ENCODE assay signal across 8 cellular contexts in the genomic region with DNA sequence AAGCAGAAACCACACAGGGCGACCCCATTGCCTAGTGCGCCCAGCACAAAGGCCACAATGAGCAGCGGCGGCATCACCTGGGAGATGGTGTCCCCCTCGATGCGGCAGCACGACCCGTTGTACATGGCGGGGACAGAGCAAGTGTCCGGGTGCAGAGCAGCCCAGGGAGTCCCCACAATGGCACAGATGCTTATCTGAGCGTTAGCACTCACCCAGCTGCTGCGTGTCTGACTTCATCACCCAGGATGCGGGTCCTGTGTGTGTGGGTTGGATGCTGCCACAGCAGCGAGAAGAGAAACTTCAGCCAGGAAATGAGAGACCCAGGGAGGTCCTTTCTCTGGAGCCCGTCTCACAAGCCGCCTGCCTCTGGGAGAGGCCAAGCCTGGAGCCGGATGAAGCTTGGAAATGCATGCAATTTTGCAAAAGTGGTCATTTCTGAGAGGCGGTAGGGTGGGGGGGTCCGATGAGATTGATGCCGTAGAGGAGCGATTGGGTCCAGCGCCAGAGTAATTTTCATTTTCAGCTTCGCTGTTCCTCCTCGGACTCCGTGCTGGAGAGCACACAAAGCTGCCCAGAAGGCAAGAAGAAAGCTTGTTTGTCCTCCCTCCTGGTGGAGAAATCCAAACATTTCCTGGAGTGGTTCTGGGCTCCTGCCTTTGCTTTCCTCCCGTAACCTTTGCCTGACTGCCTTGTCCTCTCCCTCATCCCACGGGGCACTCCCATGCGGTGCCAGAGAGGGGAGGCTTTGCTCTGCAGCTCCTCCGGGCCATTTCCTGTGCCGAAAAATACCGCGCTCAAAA. TPM values are rescaled to one million over a fixed set of nuclear protein-coding genes. Genes with fewer than 3 reads are reported as not detected.
DNase-seq lines count a peak whose midpoint lies in the region; ATAC-seq and TF ChIP-seq lines count a peak whose summit lies in the region.

A gene with protein sequence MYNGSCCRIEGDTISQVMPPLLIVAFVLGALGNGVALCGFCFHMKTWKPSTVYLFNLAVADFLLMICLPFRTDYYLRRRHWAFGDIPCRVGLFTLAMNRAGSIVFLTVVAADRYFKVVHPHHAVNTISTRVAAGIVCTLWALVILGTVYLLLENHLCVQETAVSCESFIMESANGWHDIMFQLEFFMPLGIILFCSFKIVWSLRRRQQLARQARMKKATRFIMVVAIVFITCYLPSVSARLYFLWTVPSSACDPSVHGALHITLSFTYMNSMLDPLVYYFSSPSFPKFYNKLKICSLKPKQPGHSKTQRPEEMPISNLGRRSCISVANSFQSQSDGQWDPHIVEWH (minus strand): TSS at position 630 of the 800 bp plus-strand sequence. CDS start 505 bp downstream, at position 125.

- TF ChIP-seq EP300 in transverse colon (IDR thresholded peaks at IDR 0.05; ENCODE audit: low read depth), result no peak

- peaks cover 65% of the 10 kb centered on the region for H3K4me1 Mint-ChIP-seq in T-helper 1 cell treated with Interleukin-12 subunit alpha and Interleukin-12 subunit beta and Interleukin-4 antibody, amounts not matched to agents 30 μg/mL and 1 μg/mL, for 36 hours (ENCODE audit: low read depth)

- H3K27ac ChIP-seq in transverse colon, result no peak within 1 kb of the TSS

- TF ChIP-seq CTCF in epithelial cell of esophagus (IDR thresholded peaks at IDR 0.05; ENCODE audit: insufficient read depth, low read depth, low read length, missing control alignments) (peak; percentile 4), transverse colon (IDR thresholded peaks at IDR 0.05) (no peak)

- peaks cover 5% of the 10 kb centered on the region for H3K36me3 Mint-ChIP-seq in T-helper 1 cell treated with Interleukin-12 subunit alpha and Interleukin-12 subunit beta and Interleukin-4 antibody, amounts not matched to agents 30 μg/mL and 1 μg/mL, for 36 hours (ENCODE audit: low read depth)

- H3K4me3 Mint-ChIP-seq in T-helper 1 cell treated with Interleukin-12 subunit alpha and Interleukin-12 subunit beta and Interleukin-4 antibody, amounts not matched to agents 30 μg/mL and 1 μg/mL, for 36 hours, result peak within 1 kb of the TSS; percentile 73

- no peaks in the 10 kb centered on the region for H3K27me3 Mint-ChIP-seq in T-helper 1 cell treated with Interleukin-12 subunit alpha and Interleukin-12 subunit beta and Interleukin-4 antibody, amounts not matched to agents 30 μg/mL and 1 μg/mL, for 36 hours (ENCODE audit: low read depth)

- DNase-seq in Daoy (ENCODE audit: low read depth) (peak; percentile 35), epithelial cell of esophagus (ENCODE audit: low read depth) (no peak), activated gamma-delta T cell (lab: John Stamatoyannopoulos, UW) (no peak), transverse colon (no peak)
- DNase-seq in stimulated activated CD4-positive, alpha-beta T cell treated with anti-CD3 and anti-CD28 coated beads, Interleukin-1b, Interleukin-23, amount 100 ng/mL, for 4 hours (ENCODE audit: low read depth in 2 of 2), result peak; percentile 9 to 30

- no peaks in the 10 kb centered on the region for H3K4me1 ChIP-seq in transverse colon

- H3K36me3 ChIP-seq in transverse colon, result no peaks in the 10 kb centered on the region

- H3K27me3 ChIP-seq in transverse colon, result no peaks in the 10 kb centered on the region

- H3K27ac Mint-ChIP-seq in T-helper 1 cell treated with Interleukin-12 subunit alpha and Interleukin-12 subunit beta and Interleukin-4 antibody, amounts not matched to agents 30 μg/mL and 1 μg/mL, for 36 hours, result peak within 1 kb of the TSS; percentile 88

- WGBS in transverse colon (ENCODE audit: low coverage in 1 of 2), 2 donors, result 57 to 69% methylated on average over 24 to 31 of the region's 32 CpGs

- intact Hi-C loops in transverse colon (cut with DNase I; ENCODE audit: low total_unique reads), result no loop called here

- in situ Hi-C loops in transverse colon (cut with MboI; ENCODE audit: low pct_ligation_motif_present in 1 of 4, low pct_unique_long_range_greater_than_20kb in 1 of 4, low sequenced_read_pairs in 3 of 4), result no loop called here

- H3K9me3 Mint-ChIP-seq in T-helper 1 cell treated with Interleukin-12 subunit alpha and Interleukin-12 subunit beta and Interleukin-4 antibody, amounts not matched to agents 30 μg/mL and 1 μg/mL, for 36 hours, result no peaks in the 10 kb centered on the region

- no peak for ATAC-seq in GM21515 (IDR thresholded peaks at IDR 0.05; ENCODE audit: unreplicated experiment)
- ATAC-seq in HG02840 (IDR thresholded peaks at IDR 0.05; ENCODE audit: low FRiP score, unreplicated experiment), result no peak

- no peaks in the 10 kb centered on the region for H3K9me3 ChIP-seq in transverse colon

- H3K4me3 ChIP-seq in epithelial cell of esophagus (ENCODE audit: low read length) (no peak within 1 kb of the TSS), transverse colon (peak within 1 kb of the TSS in 1 of 4 donors; percentile 22)

- no peak for TF ChIP-seq POLR2A in transverse colon (IDR thresholded peaks at IDR 0.05)

RNA-seq across cellular contexts. Expression of the gene that starts here (rescaled TPM):
- 0.03 and 0.23 TPM in 2 replicates for total RNA-seq in Daoy (2014; rRNA removed; shearing (Covaris generic))
- total RNA-seq in transverse colon, result under 1 TPM in 1 of 4 donors, not detected in 3; 0.16 TPM

Comparison
In these comparisons a context has a peak if more than half of its experiments do, and no peak if none do; other contexts are left out.
1. Peak in DNase-seq in Daoy; RNA of the gene not detected or under 1 TPM.
2. DNase-seq: peak in stimulated activated CD4-positive, alpha-beta T cell treated with anti-CD3 and anti-CD28 coated beads, Interleukin-1b, Interleukin-23, amount 100 ng/mL, for 4 hours (2 of 2); none in epithelial cell of esophagus (single experiment), activated gamma-delta T cell (single experiment) and transverse colon (single experiment).